7 cellular contexts compared by ENCODE assay signal in the genomic region with DNA sequence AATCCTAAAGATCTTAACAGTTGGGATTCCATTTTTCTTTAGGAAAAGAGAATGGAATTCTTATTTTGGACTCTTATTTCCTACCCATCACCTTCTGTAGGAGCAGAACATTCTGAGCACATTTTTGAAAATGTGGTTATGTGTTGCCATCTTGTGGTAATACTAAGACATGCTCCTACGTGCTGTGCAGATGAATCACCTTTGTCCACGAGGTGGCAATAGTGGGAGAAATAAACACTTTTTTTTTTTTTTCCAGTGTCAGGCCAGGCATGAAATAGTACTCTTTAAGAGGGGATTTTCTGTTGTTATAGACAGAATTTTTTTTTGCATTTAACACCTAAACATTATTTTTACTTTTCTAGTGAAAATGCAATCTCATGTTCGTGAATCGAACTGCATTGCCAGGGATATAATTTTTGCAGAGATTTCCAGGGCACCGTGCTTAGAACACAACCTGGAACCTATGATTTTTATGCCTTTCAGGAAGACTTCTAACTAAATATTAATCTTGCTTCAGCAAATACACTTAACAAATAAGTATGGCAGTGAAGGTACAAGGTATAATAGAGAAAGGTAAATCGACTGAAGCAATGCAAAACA.
DNase-seq lines count a peak whose midpoint lies in the region; TF ChIP-seq lines count a peak whose summit lies in the region.

No MANE protein-coding gene starts in this region.

- H3K27ac ChIP-seq in HEK293 (ENCODE audit: extremely low read depth, low read depth, low read length) (no peak overlapping the region), RWPE1 (no peak overlapping the region), prostate gland (peak overlapping the region in 1 of 2 donors; percentile 60)

- H3K27me3 Mint-ChIP-seq in activated naive CD4-positive, alpha-beta T cell treated with anti-CD3 and anti-CD28 coated beads for 36 hours (ENCODE audit: low read depth): no peaks in the 10 kb centered on the region

- peak; percentile 97 for TF ChIP-seq CTCF in GM12865 (IDR thresholded peaks at IDR 0.05; ENCODE audit: insufficient read depth, low read depth, low read length, missing control alignments)
- peak; percentile 88 for TF ChIP-seq CTCF in HEK293 (tag by site-specific recombination; IDR thresholded peaks at IDR 0.05)
- TF ChIP-seq CTCF in RWPE1 (conservative IDR thresholded peaks at IDR 0.05; ENCODE audit: low read depth): peak; percentile 97
- peak; percentile 79 to 96 (median 93) for TF ChIP-seq CTCF in prostate gland (IDR thresholded peaks at IDR 0.05)

- H3K4me3 ChIP-seq in GM12865 (ENCODE audit: low read depth, low read length): no peak overlapping the region
- no peak overlapping the region for H3K4me3 ChIP-seq in HEK293 (ENCODE audit: low read depth, low read length)
- H3K4me3 ChIP-seq in MG63: no peak overlapping the region
- no peak overlapping the region for H3K4me3 ChIP-seq in prostate gland

- no peaks in the 10 kb centered on the region for H3K9me3 Mint-ChIP-seq in activated naive CD4-positive, alpha-beta T cell treated with anti-CD3 and anti-CD28 coated beads for 36 hours

- intact Hi-C loops in activated naive CD4-positive, alpha-beta T cell treated with anti-CD3 and anti-CD28 coated beads for 36 hours (cut with micrococcal nuclease): loop anchor here (1.0 to 10.0 kb wide), 3 partner anchors 127 to 937 kb away; no protein-coding TSS in a partner anchor
- intact Hi-C loops in prostate gland (cut with DNase I): no loop called here

- no peak overlapping the region for H3K4me3 Mint-ChIP-seq in activated naive CD4-positive, alpha-beta T cell treated with anti-CD3 and anti-CD28 coated beads for 36 hours

- CTCF ChIA-PET in HEK293 (lab: Yijun Ruan, JAX) (interaction anchor here (0.6 to 2.6 kb wide), 17 partner anchors 12 to 1521 kb away, joined by 3 to 18 read pairs (median 4); no protein-coding TSS in a partner anchor), RWPE1 (lab: Yijun Ruan, JAX) (interaction anchor here (0.6 to 1.0 kb wide), 2 partner anchors 35 to 969 kb away, joined by 3 read pairs; no protein-coding TSS in a partner anchor)
- CTCF ChIA-PET in activated naive CD4-positive, alpha-beta T cell treated with anti-CD3 and anti-CD28 coated beads for 36 hours (lab: Charles Lee): interaction anchor here (0.6 to 2.5 kb wide), 16 partner anchors 10 to 1459 kb away, joined by 3 to 18 read pairs (median 4); no protein-coding TSS in a partner anchor

- H3K4me1 Mint-ChIP-seq in activated naive CD4-positive, alpha-beta T cell treated with anti-CD3 and anti-CD28 coated beads for 36 hours (ENCODE audit: low read depth): no peaks in the 10 kb centered on the region

- no peaks in the 10 kb centered on the region for H3K9me3 ChIP-seq in HEK293 (ENCODE audit: control insufficient read depth, insufficient read depth, low read depth, low read length)
- no peaks in the 10 kb centered on the region for H3K9me3 ChIP-seq in MG63
- no peaks in the 10 kb centered on the region for H3K9me3 ChIP-seq in prostate gland

- DNase-seq in GM12865 (ENCODE audit: low read depth) (peak; percentile 82), MG63 (peak; percentile 44), RWPE1 (ENCODE audit: low spot score) (peak; percentile 61), glomerular visceral epithelial cell (ENCODE audit: extremely low spot score) (peak; percentile 82), prostate gland (ENCODE audit: low spot score) (peak; percentile 70)
- DNase-seq in activated naive CD4-positive, alpha-beta T cell treated with anti-CD3 and anti-CD28 coated beads for 36 hours: peak; percentile 79

- no peak overlapping the region for H3K27ac Mint-ChIP-seq in activated naive CD4-positive, alpha-beta T cell treated with anti-CD3 and anti-CD28 coated beads for 36 hours

- 46% methylated on average over 6 of the region's 6 CpGs for WGBS in prostate gland

- H3K4me1 ChIP-seq in HEK293 (ENCODE audit: control insufficient read depth, insufficient read depth, low read length) (no peaks in the 10 kb centered on the region), prostate gland (replicated peaks) (no peaks in the 10 kb centered on the region)

- H3K27me3 ChIP-seq in MG63: no peaks in the 10 kb centered on the region
- H3K27me3 ChIP-seq in prostate gland (replicated peaks; ENCODE audit: insufficient read depth): no peaks in the 10 kb centered on the region

- H3K36me3 ChIP-seq in HEK293 (ENCODE audit: control insufficient read depth in 2 of 2, insufficient read depth in 1 of 2, low read length in 2 of 2) (no peaks in the 10 kb centered on the region), MG63 (no peaks in the 10 kb centered on the region), prostate gland (no peaks in the 10 kb centered on the region)

- POLR2A ChIA-PET in HEK293 (lab: Yijun Ruan, JAX): no interaction called here
- POLR2A ChIA-PET in RWPE1 (lab: Yijun Ruan, JAX; ENCODE audit: low non-redundant PET): no interaction called here

- H3K36me3 Mint-ChIP-seq in activated naive CD4-positive, alpha-beta T cell treated with anti-CD3 and anti-CD28 coated beads for 36 hours (ENCODE audit: low read depth): no peaks in the 10 kb centered on the region

- TF ChIP-seq POLR2A in prostate gland (IDR thresholded peaks at IDR 0.05): no peak

TF ChIP-seq in HEK293, 187 proteins besides CTCF, POLR2A, EP300 and RAD21:
- TF ChIP-seq ZNF654 (tag by site-specific recombination; IDR thresholded peaks at IDR 0.05; ENCODE audit: low read depth) (peak; percentile 97), PRDM1 (tag by site-specific recombination; IDR thresholded peaks at IDR 0.05) (no peak), MZF1 (tag by site-specific recombination; IDR thresholded peaks at IDR 0.05; ENCODE audit: borderline replicate concordance) (peak; percentile 97; the same call in 1 of the 2 replicates), ZNF660 (tag by site-specific recombination; IDR thresholded peaks at IDR 0.05) (peak; percentile 50; the same call in 1 of the 2 replicates), ZNF362 (tag by site-specific recombination; IDR thresholded peaks at IDR 0.05) (peak; percentile 84)
